Comparison of ENCODE assay signal across 17 cellular contexts in genomic region chr5:153636713-153637112, GRCh38.
DNase-seq lines count a peak whose midpoint lies in the region; ATAC-seq and TF ChIP-seq lines count a peak whose summit lies in the region.
"Had no signal": no experiment of that assay in that cellular context is flagged by ENCODE, and none has a peak within 500 bp of the region (broad histone marks: within the 10 kb centered on the region; RNA-seq: fewer than 3 reads in every experiment).

No MANE protein-coding gene starts in this region.

- CTCF ChIA-PET in SK-N-SH (lab: Yijun Ruan, JAX): no interaction called here

- H3K4me1 ChIP-seq in SK-N-SH (ENCODE audit: control insufficient read depth in 1 of 2, insufficient read depth in 2 of 2, low read depth in 1 of 2, low read length in 1 of 2): no peaks in the 10 kb centered on the region
- peaks cover 29% of the 10 kb centered on the region for H3K4me1 ChIP-seq in left ventricle myocardium inferior
- H3K4me1 ChIP-seq: BE2C had no signal

- no peaks in the 10 kb centered on the region for H3K79me2 ChIP-seq in SK-N-SH (ENCODE audit: insufficient read depth)

- H3F3A ChIP-seq in SK-N-SH (replicated peaks; ENCODE audit: insufficient read depth): no peaks in the 10 kb centered on the region

- intact Hi-C loops in left ventricle myocardium superior (cut with micrococcal nuclease): no loop called here
- intact Hi-C loops in left ventricle myocardium inferior (cut with micrococcal nuclease): no loop called here

- H3K27me3 ChIP-seq in SK-N-SH (ENCODE audit: insufficient read depth) (no peaks in the 10 kb centered on the region), left ventricle myocardium inferior (ENCODE audit: low read depth) (no peaks in the 10 kb centered on the region)
- H3K27me3 ChIP-seq: BE2C had no signal

- no peak overlapping the region for H2AFZ ChIP-seq in SK-N-SH (ENCODE audit: low read depth)

- no peak for TF ChIP-seq EP300 in SK-N-SH (IDR thresholded peaks at IDR 0.05; ENCODE audit: borderline replicate concordance in 1 of 2, low read depth in 1 of 2, low read length in 1 of 2)

- TF ChIP-seq CTCF in SK-N-SH (IDR thresholded peaks at IDR 0.05) (no peak), left ventricle myocardium inferior (IDR thresholded peaks at IDR 0.05; ENCODE audit: borderline replicate concordance) (no peak)

- H3K9me3 ChIP-seq in SK-N-SH (no peaks in the 10 kb centered on the region), left ventricle myocardium inferior (replicated peaks) (no peaks in the 10 kb centered on the region)
- H3K9me3 ChIP-seq: BE2C had no signal

- no peak overlapping the region for H3K4me3 ChIP-seq in SK-N-SH (ENCODE audit: low read depth in 2 of 2, low read length in 1 of 2)
- no peak overlapping the region for H3K4me3 ChIP-seq in left ventricle myocardium inferior

- no peaks in the 10 kb centered on the region for H4K20me1 ChIP-seq in SK-N-SH (ENCODE audit: insufficient read depth)

- no peak overlapping the region for H3K27ac ChIP-seq in SK-N-SH (ENCODE audit: low read depth in 2 of 2, low read length in 1 of 2)
- H3K27ac ChIP-seq in left ventricle myocardium inferior (replicated peaks): no peak overlapping the region

- H3K9ac ChIP-seq in SK-N-SH: no peak overlapping the region

- DNase-seq in SK-N-SH (no peak), left ventricle myocardium superior (no peak), left ventricle myocardium inferior (no peak), NCI-H69 (lab: John Stamatoyannopoulos, UW) (peak; percentile 82)
- DNase-seq in activated CD4-positive, alpha-beta T cell treated with anti-CD3 and anti-CD28 coated beads for 4 hours: no peak
- DNase-seq in activated CD4-positive, alpha-beta T cell treated with anti-CD3 and anti-CD28 coated beads, Interleukin-2, amount 50 U/mL, for 48 hours: no peak
- DNase-seq: BE2C; C1 segment of cervical spinal cord; CD4-positive, CD25-positive, alpha-beta regulatory T cell; CD8-positive, alpha-beta memory T cell; COR-L47; DMS 273 treated with DMSO at 0.1 percent for 48 hours; DMS79; GF-D8; H9 had no signal

- 88% methylated on average over 1 of the region's 1 CpG for WGBS in SK-N-SH (ENCODE audit: low lambda C conversion rate)

- no peaks in the 10 kb centered on the region for H3K9me2 ChIP-seq in SK-N-SH

- ATAC-seq in SK-N-SH treated with all-trans-retinoic acid at 6 μM for 48 hours: no peak
- peak; percentile 73 for ATAC-seq in left ventricle myocardium superior
- ATAC-seq: HepG2 had no signal

- no peak overlapping the region for H3K4me2 ChIP-seq in SK-N-SH

- POLR2A ChIA-PET in SK-N-SH (lab: Yijun Ruan, JAX): no interaction called here

- H3K36me3 ChIP-seq in SK-N-SH (replicated peaks in 1 of 2; ENCODE audit: control insufficient read depth in 1 of 2, insufficient read depth in 2 of 2, low read length in 1 of 2): no peaks in the 10 kb centered on the region
- H3K36me3 ChIP-seq in left ventricle myocardium inferior: no peaks in the 10 kb centered on the region
- H3K36me3 ChIP-seq: BE2C had no signal

- TF ChIP-seq RAD21 in SK-N-SH (IDR thresholded peaks at IDR 0.05; ENCODE audit: low read length): no peak

TF ChIP-seq in SK-N-SH, 30 proteins besides CTCF, POLR2A, EP300 and RAD21:
- TF ChIP-seq ZBTB33 (IDR thresholded peaks at IDR 0.05; ENCODE audit: borderline replicate concordance, low read depth): no peak
- no peak for TF ChIP-seq FOSL2 (IDR thresholded peaks at IDR 0.05; ENCODE audit: borderline replicate concordance, low read depth)
- no peak for TF ChIP-seq JUND (IDR thresholded peaks at IDR 0.05)
- no peak for TF ChIP-seq MAX (IDR thresholded peaks at IDR 0.05; ENCODE audit: low read depth)
- 0 out of 2 replicates have a peak, but pooled peaks have one; percentile 8 for TF ChIP-seq TCF12 (IDR thresholded peaks at IDR 0.05)

TF ChIP-seq in SK-N-SH treated with all-trans-retinoic acid at 6 μM for 48 hours, 23 proteins besides CTCF, POLR2A, EP300 and RAD21:
- TF ChIP-seq PPARA (CRISPR knock-in tag; IDR thresholded peaks at IDR 0.05; ENCODE audit: borderline replicate concordance) (no peak), ZFP3 (CRISPR knock-in tag; IDR thresholded peaks at IDR 0.05) (no peak), OSR1 (CRISPR knock-in tag; IDR thresholded peaks at IDR 0.05) (no peak), ZC3H10 (CRISPR knock-in tag; IDR thresholded peaks at IDR 0.05) (no peak), ESRRG (CRISPR knock-in tag; IDR thresholded peaks at IDR 0.05) (no peak)
